ENCODE assay signal across 25 cellular contexts in genomic region chr7:51040777-51041176, GRCh38.
DNase-seq lines count a peak whose midpoint lies in the region; ATAC-seq and TF ChIP-seq lines count a peak whose summit lies in the region.
"Had no signal": no experiment of that assay in that cellular context is flagged by ENCODE, and none has a peak within 500 bp of the region (broad histone marks: within the 10 kb centered on the region; RNA-seq: fewer than 3 reads in every experiment).

No MANE protein-coding gene starts in this region.

- H3K27ac ChIP-seq in SK-N-SH (ENCODE audit: low read depth in 2 of 2, low read length in 1 of 2), result no peak overlapping the region
- H3K27ac ChIP-seq in left ventricle myocardium inferior (replicated peaks), result no peak overlapping the region
- H3K27ac ChIP-seq: breast epithelium, pancreas, SJSA1, upper lobe of left lung had no signal

- H3K27ac Mint-ChIP-seq in progenitor cell of endocrine pancreas, result no peak overlapping the region
- H3K27ac Mint-ChIP-seq: activated T-cell treated with anti-CD3 and anti-CD28 coated beads, Interleukin-2, amount 50 U/mL, for 72 hours; CD4-positive, alpha-beta T cell; stimulated activated naive B cell treated with anti-CD40 and anti-IgM and Interleukin-4, amounts not matched to agents 10 μg/mL and 1 μg/mL and 100 μg/mL, for 72 hours had no signal

- H4K20me1 ChIP-seq in SK-N-SH (ENCODE audit: insufficient read depth), result no peaks in the 10 kb centered on the region

- H3K4me1 ChIP-seq in SK-N-SH (ENCODE audit: control insufficient read depth in 1 of 2, insufficient read depth in 2 of 2, low read depth in 1 of 2, low read length in 1 of 2) (no peaks in the 10 kb centered on the region; a peak in 1 of 4 replicates), left ventricle myocardium inferior (no peaks in the 10 kb centered on the region)
- H3K4me1 ChIP-seq: breast epithelium, upper lobe of left lung had no signal

- CTCF ChIA-PET in SK-N-SH (lab: Yijun Ruan, JAX), result no interaction called here

- no peaks in the 10 kb centered on the region for H3K36me3 ChIP-seq in SK-N-SH (replicated peaks in 1 of 2; ENCODE audit: control insufficient read depth in 1 of 2, insufficient read depth in 2 of 2, low read length in 1 of 2)
- H3K36me3 ChIP-seq in left ventricle myocardium inferior, result no peaks in the 10 kb centered on the region
- H3K36me3 ChIP-seq: breast epithelium, pancreas, SJSA1, upper lobe of left lung had no signal

- peak; percentile 47 for DNase-seq in SK-N-SH
- DNase-seq in NCI-H69 (lab: John Stamatoyannopoulos, UW), result peak; percentile 74
- DNase-seq in dedifferentiated amniotic fluid mesenchymal stem cell (ENCODE audit: extremely low spot score), result peak; percentile 56
- no peak for DNase-seq in stimulated activated naive CD4-positive, alpha-beta T cell treated with Interleukin-2 at 50 U/mL for 16 hours (lab: John Stamatoyannopoulos, UW)
- DNase-seq in left ventricle myocardium inferior, result no peak
- no peak for DNase-seq in progenitor cell of endocrine pancreas (ENCODE audit: low spot score, unreplicated experiment)
- DNase-seq: activated naive CD4-positive, alpha-beta T cell treated with Interleukin-2 at 50 U/mL for 16 hours; activated T-cell treated with anti-CD3 and anti-CD28 coated beads, Interleukin-2, amount 50 U/mL, for 72 hours; CD4-positive, alpha-beta T cell; DND-41; left ventricle myocardium superior; mesendoderm; NCI-H1092 treated with DMSO at 0.1 percent for 48 hours; NCI-H2029; NCI-H510A treated with DMSO at 0.1 percent for 48 hours; pancreas; retina; RPMI8226; stimulated activated naive B cell treated with anti-CD40 and anti-IgM and Interleukin-4, amounts not matched to agents 10 μg/mL and 1 μg/mL and 100 μg/mL, for 72 hours; T-helper 1 cell; upper lobe of left lung had no signal

- WGBS in SK-N-SH (ENCODE audit: low lambda C conversion rate), result 6% methylated on average over 6 of the region's 6 CpGs

- peaks cover 3% of the 10 kb centered on the region for H3K4me1 Mint-ChIP-seq in progenitor cell of endocrine pancreas (ENCODE audit: low read depth)
- H3K4me1 Mint-ChIP-seq: stimulated activated naive B cell treated with anti-CD40 and anti-IgM and Interleukin-4, amounts not matched to agents 10 μg/mL and 1 μg/mL and 100 μg/mL, for 72 hours had no signal

- H3K4me2 ChIP-seq in SK-N-SH, result no peak overlapping the region; the same call in 1 of the 2 replicates

- H3K36me3 Mint-ChIP-seq in progenitor cell of endocrine pancreas (ENCODE audit: insufficient read depth), result no peaks in the 10 kb centered on the region
- H3K36me3 Mint-ChIP-seq: stimulated activated naive B cell treated with anti-CD40 and anti-IgM and Interleukin-4, amounts not matched to agents 10 μg/mL and 1 μg/mL and 100 μg/mL, for 72 hours had no signal

- no peak for ATAC-seq in SK-N-SH treated with all-trans-retinoic acid at 6 μM for 48 hours
- no peak for ATAC-seq in HG02970 (IDR thresholded peaks at IDR 0.05; ENCODE audit: low FRiP score, unreplicated experiment)
- ATAC-seq: activated T-cell treated with anti-CD3 and anti-CD28 coated beads, Interleukin-2, amount 50 U/mL, for 72 hours; left ventricle myocardium superior; pancreas; stimulated activated naive B cell treated with anti-CD40 and anti-IgM and Interleukin-4, amounts not matched to agents 10 μg/mL and 1 μg/mL and 100 μg/mL, for 72 hours had no signal

- H3K9me2 ChIP-seq in SK-N-SH, result no peaks in the 10 kb centered on the region

- H3K9me3 ChIP-seq in SK-N-SH, result no peaks in the 10 kb centered on the region
- no peaks in the 10 kb centered on the region for H3K9me3 ChIP-seq in left ventricle myocardium inferior (replicated peaks)
- H3K9me3 ChIP-seq: breast epithelium, pancreas, SJSA1, upper lobe of left lung had no signal

- POLR2A ChIA-PET in SK-N-SH (lab: Yijun Ruan, JAX), result no interaction called here

- no peak overlapping the region for H3K9ac ChIP-seq in SK-N-SH

- no peaks in the 10 kb centered on the region for H3K79me2 ChIP-seq in SK-N-SH (ENCODE audit: insufficient read depth)

- no peak overlapping the region for H2AFZ ChIP-seq in SK-N-SH (ENCODE audit: low read depth)

- no peaks in the 10 kb centered on the region for H3K9me3 Mint-ChIP-seq in progenitor cell of endocrine pancreas (ENCODE audit: low read depth)
- H3K9me3 Mint-ChIP-seq: activated T-cell treated with anti-CD3 and anti-CD28 coated beads, Interleukin-2, amount 50 U/mL, for 72 hours; CD4-positive, alpha-beta T cell; stimulated activated naive B cell treated with anti-CD40 and anti-IgM and Interleukin-4, amounts not matched to agents 10 μg/mL and 1 μg/mL and 100 μg/mL, for 72 hours had no signal

- H3F3A ChIP-seq in SK-N-SH (replicated peaks; ENCODE audit: insufficient read depth), result no peaks in the 10 kb centered on the region

- H3K4me3 ChIP-seq in SK-N-SH (ENCODE audit: low read depth in 2 of 2, low read length in 1 of 2) (no peak overlapping the region), left ventricle myocardium inferior (no peak overlapping the region)
- H3K4me3 ChIP-seq: breast epithelium, pancreas, SJSA1, upper lobe of left lung had no signal

- no peak overlapping the region for H3K4me3 Mint-ChIP-seq in progenitor cell of endocrine pancreas (ENCODE audit: low read depth)
- H3K4me3 Mint-ChIP-seq: activated T-cell treated with anti-CD3 and anti-CD28 coated beads, Interleukin-2, amount 50 U/mL, for 72 hours; CD4-positive, alpha-beta T cell; stimulated activated naive B cell treated with anti-CD40 and anti-IgM and Interleukin-4, amounts not matched to agents 10 μg/mL and 1 μg/mL and 100 μg/mL, for 72 hours had no signal

- TF ChIP-seq EP300 in SK-N-SH (IDR thresholded peaks at IDR 0.05; ENCODE audit: borderline replicate concordance in 1 of 2, low read depth in 1 of 2, low read length in 1 of 2), result no peak

- H3K27me3 Mint-ChIP-seq in progenitor cell of endocrine pancreas, result no peaks in the 10 kb centered on the region
- H3K27me3 Mint-ChIP-seq: CD4-positive, alpha-beta T cell; stimulated activated naive B cell treated with anti-CD40 and anti-IgM and Interleukin-4, amounts not matched to agents 10 μg/mL and 1 μg/mL and 100 μg/mL, for 72 hours had no signal

- intact Hi-C loops in left ventricle myocardium inferior (cut with micrococcal nuclease), result no loop called here

- H3K27me3 ChIP-seq in SK-N-SH (ENCODE audit: insufficient read depth) (peaks cover 92% of the 10 kb centered on the region; the same call in 1 of the 2 replicates), left ventricle myocardium inferior (ENCODE audit: low read depth) (no peaks in the 10 kb centered on the region)
- H3K27me3 ChIP-seq: breast epithelium, pancreas, upper lobe of left lung had no signal

- no peak for TF ChIP-seq RAD21 in SK-N-SH (IDR thresholded peaks at IDR 0.05; ENCODE audit: low read length)

- no peak for TF ChIP-seq CTCF in SK-N-SH (IDR thresholded peaks at IDR 0.05)
- TF ChIP-seq CTCF in left ventricle myocardium inferior (IDR thresholded peaks at IDR 0.05; ENCODE audit: borderline replicate concordance), result no peak
- TF ChIP-seq CTCF in progenitor cell of endocrine pancreas (IDR thresholded peaks at IDR 0.05; ENCODE audit: unreplicated experiment), result no peak

TF ChIP-seq in SK-N-SH, 30 proteins besides CTCF, POLR2A, EP300 and RAD21 (continues in another document):
- TF ChIP-seq TAF1 (IDR thresholded peaks at IDR 0.05; ENCODE audit: borderline replicate concordance, low read depth, low read length), result no peak
- TF ChIP-seq, protein P1, sequence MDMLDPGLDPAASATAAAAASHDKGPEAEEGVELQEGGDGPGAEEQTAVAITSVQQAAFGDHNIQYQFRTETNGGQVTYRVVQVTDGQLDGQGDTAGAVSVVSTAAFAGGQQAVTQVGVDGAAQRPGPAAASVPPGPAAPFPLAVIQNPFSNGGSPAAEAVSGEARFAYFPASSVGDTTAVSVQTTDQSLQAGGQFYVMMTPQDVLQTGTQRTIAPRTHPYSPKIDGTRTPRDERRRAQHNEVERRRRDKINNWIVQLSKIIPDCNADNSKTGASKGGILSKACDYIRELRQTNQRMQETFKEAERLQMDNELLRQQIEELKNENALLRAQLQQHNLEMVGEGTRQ (IDR thresholded peaks at IDR 0.05; ENCODE audit: borderline replicate concordance, low read depth, low read length), result no peak

TF ChIP-seq in SK-N-SH treated with all-trans-retinoic acid at 6 μM for 48 hours, 23 proteins besides CTCF, POLR2A, EP300 and RAD21:
- no peak for TF ChIP-seq ZNF8 (CRISPR knock-in tag; IDR thresholded peaks at IDR 0.05)
- no peak for TF ChIP-seq ZNF565 (CRISPR knock-in tag; conservative IDR thresholded peaks at IDR 0.05; ENCODE audit: low read depth)
- TF ChIP-seq TOX (CRISPR knock-in tag; IDR thresholded peaks at IDR 0.05; ENCODE audit: borderline replicate concordance), result no peak
- TF ChIP-seq TCF4 (CRISPR knock-in tag; IDR thresholded peaks at IDR 0.05; ENCODE audit: borderline replicate concordance), result no peak

Comparison
In these comparisons a context has a peak if more than half of its experiments do, and no peak if none do; other contexts are left out.
1. DNase-seq: peak in SK-N-SH (single experiment), NCI-H69 (single experiment) and dedifferentiated amniotic fluid mesenchymal stem cell (single experiment); none in stimulated activated naive CD4-positive, alpha-beta T cell treated with Interleukin-2 at 50 U/mL for 16 hours (single experiment), left ventricle myocardium inferior (single experiment) and progenitor cell of endocrine pancreas (single experiment).